ENCODE assay signal across 2 cellular contexts in the genomic region with DNA sequence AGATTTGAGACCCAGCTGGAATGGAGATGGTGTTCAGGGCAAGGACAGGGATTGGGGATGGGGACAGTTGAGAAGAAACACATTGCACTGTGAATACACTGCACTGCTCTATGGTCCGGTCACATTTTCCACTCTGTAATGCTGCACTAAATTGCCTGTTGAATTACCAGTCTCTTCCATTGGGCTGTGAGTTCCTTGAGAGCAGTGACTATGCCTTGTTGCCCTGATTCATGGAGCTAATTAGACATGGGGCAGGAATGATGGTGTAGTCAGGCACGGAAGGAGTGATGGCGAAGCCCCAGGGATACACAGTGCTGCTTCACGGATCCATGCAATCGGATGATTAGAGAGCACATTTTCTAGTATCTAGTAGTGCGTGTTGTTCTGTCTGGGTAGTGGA.
TF ChIP-seq lines count a peak whose summit lies in the region.

No MANE protein-coding gene starts in this region.

TF ChIP-seq in H1, 55 proteins besides CTCF, POLR2A, EP300 and RAD21:
- TF ChIP-seq BRCA1 (IDR thresholded peaks at IDR 0.05; ENCODE audit: low read depth, low read length) (no peak), RNF2 (IDR thresholded peaks at IDR 0.05; ENCODE audit: borderline replicate concordance, low read depth, low read length, missing control alignments, poor library complexity, severe bottlenecking) (no peak), GABPA (IDR thresholded peaks at IDR 0.05; ENCODE audit: borderline replicate concordance, insufficient read depth, low read length) (no peak), RFX5 (IDR thresholded peaks at IDR 0.05; ENCODE audit: borderline replicate concordance, low read depth, low read length) (no peak), SIRT6 (IDR thresholded peaks at IDR 0.05; ENCODE audit: low read length) (no peak), POLR2AphosphoS5 (IDR thresholded peaks at IDR 0.05; ENCODE audit: low read depth, low read length) (no peak)

TF ChIP-seq in liver, 16 proteins besides CTCF, POLR2A, EP300 and RAD21:
- TF ChIP-seq SP1 (IDR thresholded peaks at IDR 0.05) = no peak
- TF ChIP-seq HNF4G (IDR thresholded peaks at IDR 0.05) = no peak
- TF ChIP-seq, protein P1, sequence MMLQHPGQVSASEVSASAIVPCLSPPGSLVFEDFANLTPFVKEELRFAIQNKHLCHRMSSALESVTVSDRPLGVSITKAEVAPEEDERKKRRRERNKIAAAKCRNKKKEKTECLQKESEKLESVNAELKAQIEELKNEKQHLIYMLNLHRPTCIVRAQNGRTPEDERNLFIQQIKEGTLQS (IDR thresholded peaks at IDR 0.05) = peak; percentile 49
- no peak for TF ChIP-seq NR2F2 (IDR thresholded peaks at IDR 0.05)
- TF ChIP-seq TAF1 (conservative IDR thresholded peaks at IDR 0.05) = no peak
- TF ChIP-seq FOXA1 (IDR thresholded peaks at IDR 0.05) = no peak
- no peak for TF ChIP-seq HNF4A (conservative IDR thresholded peaks at IDR 0.05)
- no peak for TF ChIP-seq FOXA2 (IDR thresholded peaks at IDR 0.05)
- TF ChIP-seq, protein P2, sequence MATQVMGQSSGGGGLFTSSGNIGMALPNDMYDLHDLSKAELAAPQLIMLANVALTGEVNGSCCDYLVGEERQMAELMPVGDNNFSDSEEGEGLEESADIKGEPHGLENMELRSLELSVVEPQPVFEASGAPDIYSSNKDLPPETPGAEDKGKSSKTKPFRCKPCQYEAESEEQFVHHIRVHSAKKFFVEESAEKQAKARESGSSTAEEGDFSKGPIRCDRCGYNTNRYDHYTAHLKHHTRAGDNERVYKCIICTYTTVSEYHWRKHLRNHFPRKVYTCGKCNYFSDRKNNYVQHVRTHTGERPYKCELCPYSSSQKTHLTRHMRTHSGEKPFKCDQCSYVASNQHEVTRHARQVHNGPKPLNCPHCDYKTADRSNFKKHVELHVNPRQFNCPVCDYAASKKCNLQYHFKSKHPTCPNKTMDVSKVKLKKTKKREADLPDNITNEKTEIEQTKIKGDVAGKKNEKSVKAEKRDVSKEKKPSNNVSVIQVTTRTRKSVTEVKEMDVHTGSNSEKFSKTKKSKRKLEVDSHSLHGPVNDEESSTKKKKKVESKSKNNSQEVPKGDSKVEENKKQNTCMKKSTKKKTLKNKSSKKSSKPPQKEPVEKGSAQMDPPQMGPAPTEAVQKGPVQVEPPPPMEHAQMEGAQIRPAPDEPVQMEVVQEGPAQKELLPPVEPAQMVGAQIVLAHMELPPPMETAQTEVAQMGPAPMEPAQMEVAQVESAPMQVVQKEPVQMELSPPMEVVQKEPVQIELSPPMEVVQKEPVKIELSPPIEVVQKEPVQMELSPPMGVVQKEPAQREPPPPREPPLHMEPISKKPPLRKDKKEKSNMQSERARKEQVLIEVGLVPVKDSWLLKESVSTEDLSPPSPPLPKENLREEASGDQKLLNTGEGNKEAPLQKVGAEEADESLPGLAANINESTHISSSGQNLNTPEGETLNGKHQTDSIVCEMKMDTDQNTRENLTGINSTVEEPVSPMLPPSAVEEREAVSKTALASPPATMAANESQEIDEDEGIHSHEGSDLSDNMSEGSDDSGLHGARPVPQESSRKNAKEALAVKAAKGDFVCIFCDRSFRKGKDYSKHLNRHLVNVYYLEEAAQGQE (IDR thresholded peaks at IDR 0.05) = no peak
- TF ChIP-seq GABPA (IDR thresholded peaks at IDR 0.05 in 1 of 2, conservative IDR thresholded peaks at IDR 0.05 in 1 of 2) = no peak
- TF ChIP-seq, protein P3, sequence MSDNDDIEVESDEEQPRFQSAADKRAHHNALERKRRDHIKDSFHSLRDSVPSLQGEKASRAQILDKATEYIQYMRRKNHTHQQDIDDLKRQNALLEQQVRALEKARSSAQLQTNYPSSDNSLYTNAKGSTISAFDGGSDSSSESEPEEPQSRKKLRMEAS (IDR thresholded peaks at IDR 0.05) = no peak
- TF ChIP-seq JUND (IDR thresholded peaks at IDR 0.05) = peak; percentile 72
